In genomic region chr20:24732076-24732475, GRCh38 we compare ENCODE assay signal across 22 cellular contexts.
"Had no signal": no experiment of that assay in that cellular context is flagged by ENCODE, and none has a peak within 500 bp of the region (broad histone marks: within the 10 kb centered on the region; RNA-seq: fewer than 3 reads in every experiment).

No MANE protein-coding gene starts in this region.

- H3K4me1 ChIP-seq: gastrocnemius medialis, parathyroid adenoma, right lobe of liver, tibial nerve, upper lobe of left lung had no signal

- DNase-seq: dermis blood vessel endothelial cell; effector memory CD8-positive, alpha-beta T cell; foreskin fibroblast; gastrocnemius medialis; mesenchymal stem cell; mucosa of descending colon; naive B cell; small intestine; stimulated activated CD4-positive, alpha-beta T cell treated with anti-CD3 and anti-CD28 coated beads, Interleukin-15, amount 100 ng/mL, for 24 hours; stimulated activated CD4-positive, alpha-beta T cell treated with anti-CD3 and anti-CD28 coated beads, Interleukin-2, amount 100 ng/mL, for 48 hours; stimulated activated naive B cell treated with anti-CD40 and anti-IgM and Interleukin-4, amounts not matched to agents 10 μg/mL and 1 μg/mL and 100 μg/mL, for 72 hours; upper lobe of left lung had no signal

- H3K27ac ChIP-seq: coronary artery, gastrocnemius medialis, neutrophil, parathyroid adenoma, right lobe of liver, thoracic aorta, tibial nerve, upper lobe of left lung had no signal

- H3K79me2 ChIP-seq: parathyroid adenoma had no signal

- FAIRE-seq: keratinocyte, small intestine, urothelium cell line had no signal

- H3K9ac ChIP-seq: parathyroid adenoma had no signal

- H3K4me3 ChIP-seq: coronary artery, gastrocnemius medialis, mucosa of descending colon, right lobe of liver, thoracic aorta, tibial nerve, upper lobe of left lung had no signal

- H3K27me3 ChIP-seq: gastrocnemius medialis, neutrophil, right lobe of liver, tibial nerve, upper lobe of left lung had no signal

- H2AFZ ChIP-seq: parathyroid adenoma had no signal

- ATAC-seq: effector memory CD8-positive, alpha-beta T cell; gastrocnemius medialis; left lobe of liver; mucosa of descending colon; natural killer cell treated with Interleukin-12 subunit alpha and Interleukin-12 subunit beta and Interleukin-15 and Interleukin-18, amount 100 ng/mL, for 72 hours; right lobe of liver; stimulated activated naive B cell treated with anti-CD40 and anti-IgM and Interleukin-4, amounts not matched to agents 10 μg/mL and 1 μg/mL and 100 μg/mL, for 72 hours had no signal

- H3K9me3 ChIP-seq: gastrocnemius medialis, mucosa of descending colon, neutrophil, right lobe of liver, thoracic aorta, tibial nerve, upper lobe of left lung had no signal

- H3K36me3 ChIP-seq: gastrocnemius medialis, neutrophil, right lobe of liver, thoracic aorta, tibial nerve, upper lobe of left lung had no signal
